In the genomic region with DNA sequence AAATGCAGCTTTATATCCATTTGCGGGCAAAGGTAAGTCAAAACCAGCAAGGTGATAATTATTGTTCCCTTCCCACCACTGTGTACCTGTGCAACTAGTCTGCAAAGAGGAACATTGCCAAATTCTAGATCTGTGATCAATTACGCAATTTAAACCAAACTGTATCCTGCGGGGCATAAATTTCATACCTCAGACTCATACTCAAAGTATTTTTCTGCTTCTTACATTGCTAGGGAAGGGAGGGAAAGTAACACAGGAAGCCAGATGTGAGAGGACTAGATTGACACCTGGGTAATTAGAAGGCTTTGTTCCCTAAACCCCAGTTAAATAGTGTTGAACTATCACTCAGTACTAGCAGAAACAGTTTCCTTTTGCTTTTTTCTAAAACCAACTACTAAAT, we compare ENCODE assay signal across 28 cellular contexts.
DNase-seq lines count a peak whose midpoint lies in the region; ATAC-seq, FAIRE-seq and TF ChIP-seq lines count a peak whose summit lies in the region.
"Had no signal": no experiment of that assay in that cellular context is flagged by ENCODE, and none has a peak within 500 bp of the region (broad histone marks: within the 10 kb centered on the region; RNA-seq: fewer than 3 reads in every experiment).

No MANE protein-coding gene starts in this region.

- TF ChIP-seq RAD21 in IMR-90 (IDR thresholded peaks at IDR 0.05; ENCODE audit: low read length) = no peak

- H3K4ac ChIP-seq in IMR-90 (ENCODE audit: low read depth, low read length) = no peak overlapping the region

- no peak overlapping the region for H2BK5ac ChIP-seq in IMR-90 (ENCODE audit: low read depth, low read length, poor library complexity, severe bottlenecking)

- H3K4me2 ChIP-seq in IMR-90 (ENCODE audit: low read depth, low read length) = no peak overlapping the region

- H3K9me3 ChIP-seq in IMR-90 (ENCODE audit: control insufficient read depth, insufficient read depth, low read length) (peaks cover 7% of the 10 kb centered on the region; the same call in 1 of the 2 replicates), thyroid gland (no peaks in the 10 kb centered on the region)
- H3K9me3 ChIP-seq: ascending aorta, testis, vagina had no signal

- no peak overlapping the region for H2AK9ac ChIP-seq in IMR-90 (replicated peaks; ENCODE audit: low read depth, low read length, poor library complexity)

- H3K4me3 ChIP-seq in IMR-90 (ENCODE audit: insufficient read depth, low read depth, low read length) = no peak overlapping the region
- H3K4me3 ChIP-seq in thyroid gland (replicated peaks in 1 of 3) = no peak overlapping the region
- H3K4me3 ChIP-seq: ascending aorta, testis, vagina had no signal

- TF ChIP-seq CTCF in IMR-90 (conservative IDR thresholded peaks at IDR 0.05; ENCODE audit: low read depth, low read length) = no peak
- no peak for TF ChIP-seq CTCF in thyroid gland (IDR thresholded peaks at IDR 0.05)

- H3K79me1 ChIP-seq in IMR-90 (ENCODE audit: low read depth in 1 of 2, low read length in 2 of 2) = no peaks in the 10 kb centered on the region

- dilution Hi-C loops in IMR-90 (cut with HindIII; ENCODE audit: low sequenced_read_pairs, unreplicated experiment) = no loop called here

- H2BK20ac ChIP-seq in IMR-90 (ENCODE audit: low read depth, low read length) = no peak overlapping the region

- WGBS in IMR-90 (ENCODE audit: extremely low coverage in 2 of 2, insufficient read length in 1 of 2), 2 experiments = 67% methylated on average over 1 of the region's 3 CpGs; no CpG with 5 or more reads in 1 of the 2 experiments
- 97 to 98% methylated on average over 3 of the region's 3 CpGs for WGBS in thyroid gland, 2 donors

- ATAC-seq in GM18867 (IDR thresholded peaks at IDR 0.05; ENCODE audit: unreplicated experiment) = peak; percentile 78
- ATAC-seq in IMR-90 (ENCODE audit: low read depth) = no peak
- ATAC-seq in HG02763 (IDR thresholded peaks at IDR 0.05; ENCODE audit: unreplicated experiment) = no peak
- ATAC-seq: activated CD4-positive, alpha-beta T cell treated with anti-CD3 and anti-CD28 coated beads for 36 hours; activated CD8-positive, alpha-beta T cell treated with anti-CD3 and anti-CD28 coated beads, Interleukin-2, amount 10 ng/mL, durations not matched to agents 7 days and 5 days; HCT116; naive thymus-derived CD8-positive, alpha-beta T cell; stimulated activated naive CD8-positive, alpha-beta T cell treated with anti-CD3 and anti-CD28 coated beads, Interleukin-15, Interleukin-2, amounts not matched to agents 100 U/mL and 50 U/mL, for 24 hours had no signal

- FAIRE-seq in H54 (lab: Jason Lieb, UNC) = no peak
- FAIRE-seq: endometrium had no signal

- H3K9ac ChIP-seq in IMR-90 (ENCODE audit: low read depth, low read length) = no peak overlapping the region

- BruUV-seq in IMR-90 (replicated peaks; lab: Mats Ljungman, UMichigan) = no TSS peak

- no peak overlapping the region for H2AFZ ChIP-seq in IMR-90 (replicated peaks; ENCODE audit: low read length, poor library complexity)

- CTCF ChIA-PET in IMR-90 (lab: Yijun Ruan, JAX) = no interaction called here

- H3K36me3 ChIP-seq in IMR-90 (ENCODE audit: control insufficient read depth, insufficient read depth, low read length) = no peaks in the 10 kb centered on the region
- no peaks in the 10 kb centered on the region for H3K36me3 ChIP-seq in thyroid gland
- H3K36me3 ChIP-seq: ascending aorta, vagina had no signal

- no peak overlapping the region for H2BK15ac ChIP-seq in IMR-90 (ENCODE audit: low read depth, low read length)

- intact Hi-C loops in IMR-90 (cut with micrococcal nuclease) = no loop called here
- intact Hi-C loops in thyroid gland (cut with DNase I) = no loop called here

- peaks cover 0 to 4% (median 0%) of the 10 kb centered on the region in 3 donors for H3K36me3 Mint-ChIP-seq in immature natural killer cell
- H3K36me3 Mint-ChIP-seq: activated naive CD8-positive, alpha-beta T cell; naive thymus-derived CD8-positive, alpha-beta T cell had no signal

- POLR2A ChIA-PET in IMR-90 (lab: Charles Lee; ENCODE audit: unreplicated experiment) = interaction anchor here (0.6 kb wide), 1 partner anchor 14 kb away, joined by 3 read pairs; no protein-coding TSS in a partner anchor

- H4K8ac ChIP-seq in IMR-90 (ENCODE audit: low read depth in 2 of 2, low read length in 2 of 2) = no peak overlapping the region

- H3K27ac ChIP-seq in IMR-90 (ENCODE audit: insufficient read depth, low read length) (no peak overlapping the region), thyroid gland (no peak overlapping the region)
- H3K27ac ChIP-seq: ascending aorta, testis, vagina had no signal

- H3K27me3 ChIP-seq in IMR-90 (ENCODE audit: control insufficient read depth, insufficient read depth, low read length) (no peaks in the 10 kb centered on the region), thyroid gland (no peaks in the 10 kb centered on the region)
- H3K27me3 ChIP-seq: ascending aorta, testis, vagina had no signal

- no peaks in the 10 kb centered on the region for H4K20me1 ChIP-seq in IMR-90 (ENCODE audit: insufficient read depth, low read length)

- DNase-seq in IMR-90 (no peak), amniotic epithelial cell (ENCODE audit: low read depth) (peak; percentile 9), immature natural killer cell (peak; percentile 1 to 25 (median 7)), thyroid gland (no peak), NCI-H526 (lab: John Stamatoyannopoulos, UW) (no peak), H54 (ENCODE audit: insufficient read length, low spot score) (no peak)
- DNase-seq: activated CD4-positive, alpha-beta T cell treated with anti-CD3 and anti-CD28 coated beads for 36 hours; activated CD8-positive, alpha-beta T cell treated with anti-CD3 and anti-CD28 coated beads, Interleukin-2, amount 10 ng/mL, durations not matched to agents 7 days and 5 days; C1 segment of cervical spinal cord; Caco-2; caudate nucleus; DMS79; islet precursor cell; midbrain; naive thymus-derived CD8-positive, alpha-beta T cell; NCI-H187 treated with DMSO at 0.1 percent for 48 hours; NCI-H526 treated with DMSO at 0.1 percent for 48 hours; stimulated activated naive CD8-positive, alpha-beta T cell treated with anti-CD3 and anti-CD28 coated beads, Interleukin-15, Interleukin-2, amounts not matched to agents 100 U/mL and 50 U/mL, for 24 hours; T-helper 2 cell; testis had no signal

- in situ Hi-C loops in IMR-90 (cut with MboI; ENCODE audit: low sequenced_read_pairs) = no loop called here

- no peaks in the 10 kb centered on the region; the same call in 1 of the 2 replicates for H3K9me1 ChIP-seq in IMR-90 (ENCODE audit: insufficient read depth, low read length)

- peaks cover 17 to 23% of the 10 kb centered on the region in 2 donors for H3K4me1 Mint-ChIP-seq in immature natural killer cell
- H3K4me1 Mint-ChIP-seq: activated CD4-positive, alpha-beta T cell treated with anti-CD3 and anti-CD28 coated beads for 36 hours had no signal

- peaks cover 0 to 3% (median 0%) of the 10 kb centered on the region in 6 donors for H3K9me3 Mint-ChIP-seq in immature natural killer cell

- peaks cover 0 to 5% (median 1%) of the 10 kb centered on the region in 3 donors for H3K27me3 Mint-ChIP-seq in immature natural killer cell (ENCODE audit: low read depth in 3 of 3)
- H3K27me3 Mint-ChIP-seq: activated CD4-positive, alpha-beta T cell treated with anti-CD3 and anti-CD28 coated beads for 36 hours; activated naive CD8-positive, alpha-beta T cell; dendritic cell treated with granulocyte-macrophage colony-stimulating factor and Interleukin-4, amounts not matched to agents 40 ng/mL and 50 ng/mL, for 4 days had no signal

- no peak overlapping the region for H4K5ac ChIP-seq in IMR-90 (ENCODE audit: low read depth, low read length)

- no peak overlapping the region for H3K56ac ChIP-seq in IMR-90 (ENCODE audit: extremely low read depth, insufficient read depth, low read length)

- no peaks in the 10 kb centered on the region for H3K4me1 ChIP-seq in IMR-90 (ENCODE audit: control insufficient read depth, insufficient read depth, low read length)
- H3K4me1 ChIP-seq in thyroid gland = no peaks in the 10 kb centered on the region
- H3K4me1 ChIP-seq: ascending aorta, testis, vagina had no signal

- no peak overlapping the region for H3K23ac ChIP-seq in IMR-90 (ENCODE audit: low read depth, low read length)

- no peak overlapping the region for H3K18ac ChIP-seq in IMR-90 (ENCODE audit: low read depth, low read length)

- no peak overlapping the region for H3K27ac Mint-ChIP-seq in immature natural killer cell
- H3K27ac Mint-ChIP-seq: activated CD4-positive, alpha-beta T cell treated with anti-CD3 and anti-CD28 coated beads for 36 hours; activated CD8-positive, alpha-beta T cell treated with anti-CD3 and anti-CD28 coated beads, Interleukin-2, amount 10 ng/mL, durations not matched to agents 7 days and 5 days; activated naive CD8-positive, alpha-beta T cell; dendritic cell treated with granulocyte-macrophage colony-stimulating factor and Interleukin-4, amounts not matched to agents 40 ng/mL and 50 ng/mL, for 4 days; naive thymus-derived CD8-positive, alpha-beta T cell had no signal

- H3K4me3 Mint-ChIP-seq in immature natural killer cell = peak overlapping the region in 4 of 5 donors; percentile 3 to 55 (median 16)
- H3K4me3 Mint-ChIP-seq: activated CD4-positive, alpha-beta T cell treated with anti-CD3 and anti-CD28 coated beads for 36 hours; activated CD8-positive, alpha-beta T cell treated with anti-CD3 and anti-CD28 coated beads, Interleukin-2, amount 10 ng/mL, durations not matched to agents 7 days and 5 days; activated naive CD8-positive, alpha-beta T cell; dendritic cell treated with granulocyte-macrophage colony-stimulating factor and Interleukin-4, amounts not matched to agents 40 ng/mL and 50 ng/mL, for 4 days; naive thymus-derived CD8-positive, alpha-beta T cell had no signal

- no peak overlapping the region for H3K14ac ChIP-seq in IMR-90 (replicated peaks; ENCODE audit: low read depth, low read length)

- H2BK120ac ChIP-seq in IMR-90 (ENCODE audit: low read depth, low read length) = no peak overlapping the region

- TF ChIP-seq POLR2A in IMR-90 (IDR thresholded peaks at IDR 0.05; ENCODE audit: low read depth, low read length) = no peak
- no peak for TF ChIP-seq POLR2A in thyroid gland (IDR thresholded peaks at IDR 0.05)
- TF ChIP-seq POLR2A in H54 (IDR thresholded peaks at IDR 0.05; ENCODE audit: low read depth, low read length) = no peak

- no peak overlapping the region for H2AK5ac ChIP-seq in IMR-90 (ENCODE audit: low read depth, low read length)

- no peak overlapping the region for H4K91ac ChIP-seq in IMR-90 (ENCODE audit: insufficient read depth, low read depth, low read length)

TF ChIP-seq in IMR-90, 13 proteins besides CTCF, POLR2A, EP300 and RAD21:
- TF ChIP-seq CEBPB (IDR thresholded peaks at IDR 0.05; ENCODE audit: low read depth, low read length) (0 out of 2 replicates have a peak, but pooled peaks have one; percentile 14), BHLHE40 (IDR thresholded peaks at IDR 0.05; ENCODE audit: low read depth, low read length) (no peak), MXI1 (IDR thresholded peaks at IDR 0.05; ENCODE audit: borderline replicate concordance, low read depth, low read length) (no peak)

Comparison
In these comparisons a context has a peak if more than half of its experiments do, and no peak if none do; other contexts are left out.
1. DNase-seq: peak in amniotic epithelial cell (single experiment) and immature natural killer cell (3 of 3); none in IMR-90 (single experiment), thyroid gland (0 of 2), NCI-H526 (0 of 2) and H54 (single experiment).